21 cellular contexts compared by ENCODE assay signal in genomic region chr10:132946806-132947530, GRCh38. TPM values are rescaled to one million over a fixed set of nuclear protein-coding genes. Genes with fewer than 3 reads are reported as not detected.
DNase-seq lines count a peak whose midpoint lies in the region; ATAC-seq and TF ChIP-seq lines count a peak whose summit lies in the region.
"Had no signal": no experiment of that assay in that cellular context is flagged by ENCODE, and none has a peak within 500 bp of the region (broad histone marks: within the 10 kb centered on the region; RNA-seq: fewer than 3 reads in every experiment).

No MANE protein-coding gene starts in this region.

- no peak for TF ChIP-seq CTCF in choroid plexus epithelial cell (conservative IDR thresholded peaks at IDR 0.05; ENCODE audit: low read depth, low read length)
- no peak for TF ChIP-seq CTCF in type B pancreatic cell (conservative IDR thresholded peaks at IDR 0.05)

- no peak overlapping the region for H3K27ac Mint-ChIP-seq in type B pancreatic cell
- H3K27ac Mint-ChIP-seq: B cell had no signal

- peaks cover 39% of the 10 kb centered on the region for H3K27me3 Mint-ChIP-seq in type B pancreatic cell

- H3K4me3 ChIP-seq in choroid plexus epithelial cell (ENCODE audit: low read depth, low read length), result no peak overlapping the region
- H3K4me3 ChIP-seq: SJSA1 had no signal

- H3K36me3 Mint-ChIP-seq in type B pancreatic cell, result no peaks in the 10 kb centered on the region

- intact Hi-C loops in cardiac septum (cut with DNase I), result no loop called here
- intact Hi-C loops in left cardiac atrium (cut with DNase I), result no loop called here

- H3K4me3 Mint-ChIP-seq in type B pancreatic cell, result peak overlapping the region; percentile 40
- H3K4me3 Mint-ChIP-seq: B cell, CD14-positive monocyte had no signal

- no peaks in the 10 kb centered on the region for H3K9me3 Mint-ChIP-seq in type B pancreatic cell

- peak; percentile 53 for DNase-seq in cardiac septum (ENCODE audit: low spot score)
- DNase-seq in left cardiac atrium, result no peak
- DNase-seq in choroid plexus epithelial cell (ENCODE audit: low read depth), result peak; percentile 6
- peak; percentile 18 for DNase-seq in mesenteric fat pad (ENCODE audit: low spot score)
- no peak for DNase-seq in type B pancreatic cell (ENCODE audit: extremely low spot score, unreplicated experiment)
- DNase-seq in NCI-H226, result no peak
- DNase-seq in NCI-H1092 (lab: John Stamatoyannopoulos, UW), result no peak
- no peak for DNase-seq in UCSD-AML1 (lab: John Stamatoyannopoulos, UW; ENCODE audit: unreplicated experiment)
- DNase-seq: 8988T, DMS53, GDM1, KBM-7, NCI-H1092 treated with DMSO at 0.1 percent for 48 hours, NCI-H146, NCI-H2029, NCI-H345, NCI-H524 treated with DMSO at 0.1 percent for 48 hours had no signal

- H3K4me1 Mint-ChIP-seq in type B pancreatic cell (ENCODE audit: unreplicated experiment), result peaks cover 4% of the 10 kb centered on the region

- no peak for ATAC-seq in left cardiac atrium

RNA-seq across cellular contexts. Expression of gene CFAP46, which starts 4.6 kb away (rescaled TPM):
- 0.94 TPM for total RNA-seq in cardiac septum
- 1 to 10 TPM; 1.2 to 1.7 TPM for total RNA-seq in left cardiac atrium
- total RNA-seq in mesenteric fat pad, result not detected
- total RNA-seq in type B pancreatic cell (ENCODE audit: low replicate concordance), result 2.9 and 10.9 TPM in 2 replicates
- total RNA-seq: B cell, OCI-LY7 had no signal

Comparison
In these comparisons a context has a peak if more than half of its experiments do, and no peak if none do; other contexts are left out.
1. DNase-seq: peak in cardiac septum (single experiment), choroid plexus epithelial cell (single experiment) and mesenteric fat pad (single experiment); none in left cardiac atrium (single experiment), type B pancreatic cell (single experiment), NCI-H226 (single experiment), NCI-H1092 (single experiment) and UCSD-AML1 (single experiment).